ENCODE assay signal across 8 cellular contexts in genomic region chr16:30844671-30845449, GRCh38. TPM values are rescaled to one million over a fixed set of nuclear protein-coding genes. Genes with fewer than 3 reads are reported as not detected.
A peak's percentile ranks its signal among the peaks of the same experiment; 100 is the strongest.
DNase-seq lines count a peak whose midpoint lies in the region; ATAC-seq and TF ChIP-seq lines count a peak whose summit lies in the region.

No MANE protein-coding gene starts in this region.

- H3K4me1 Mint-ChIP-seq in GM23338: peaks cover 7% of the 10 kb centered on the region

- no peak overlapping the region for H3K27ac Mint-ChIP-seq in GM23338

- H3K9me3 Mint-ChIP-seq in GM23338: peaks cover 13% of the 10 kb centered on the region

- H2AFZ ChIP-seq in GM23338: peak overlapping the region; percentile 70

- no peaks in the 10 kb centered on the region for H3K9me2 ChIP-seq in GM23338 (ENCODE audit: insufficient read depth)

- no peak overlapping the region for H3K27ac ChIP-seq in GM23338 (ENCODE audit: low read depth)

- H3F3A ChIP-seq in GM23338 (replicated peaks; ENCODE audit: low read depth): 0 out of 2 replicates have a peak, but pooled peaks cover 3% of the 10 kb centered on the region

- peak; percentile 93 for ATAC-seq in GM23338
- no peak for ATAC-seq in GM18517 (IDR thresholded peaks at IDR 0.05; ENCODE audit: unreplicated experiment)

- H3K4me3 ChIP-seq in GM23338: no peak overlapping the region
- no peak overlapping the region for H3K4me3 ChIP-seq in skeletal muscle satellite cell (ENCODE audit: low read length)

- no peaks in the 10 kb centered on the region for H4K20me1 ChIP-seq in GM23338 (replicated peaks; ENCODE audit: insufficient read depth)

- no peak overlapping the region for H3K9ac ChIP-seq in skeletal muscle satellite cell (ENCODE audit: low read depth, low read length)

- no peaks in the 10 kb centered on the region for H3K4me1 ChIP-seq in GM23338 (ENCODE audit: insufficient read depth)
- peaks cover 6% of the 10 kb centered on the region for H3K4me1 ChIP-seq in skeletal muscle satellite cell (ENCODE audit: control insufficient read depth, insufficient read depth, low read length)

- peak; percentile 95 for TF ChIP-seq CTCF in GM23338 (conservative IDR thresholded peaks at IDR 0.05; ENCODE audit: low read depth in 2 of 2)

- H3K27me3 Mint-ChIP-seq in GM23338 (ENCODE audit: insufficient read depth, low read depth, poor library complexity): peaks cover 7% of the 10 kb centered on the region

- DNase-seq in C1 segment of cervical spinal cord (lab: John Stamatoyannopoulos, UW) (peak in 12 of 14 donors; percentile 5 to 60 (median 28)), GM23338 (ENCODE audit: low spot score) (peak; percentile 95), NCI-H2029 (lab: John Stamatoyannopoulos, UW) (peak; percentile 85), T-helper 9 cell (peak; percentile 77), astrocyte of the hippocampus (ENCODE audit: low read depth, low spot score) (peak; percentile 81), hypothalamus (lab: John Stamatoyannopoulos, UW) (peak in 34 of 51 donors; percentile 0 to 80 (median 28))

- H3K27me3 ChIP-seq in GM23338 (ENCODE audit: insufficient read depth): no peaks in the 10 kb centered on the region
- no peaks in the 10 kb centered on the region for H3K27me3 ChIP-seq in skeletal muscle satellite cell (ENCODE audit: control insufficient read depth, insufficient read depth, low read length)

- no peak overlapping the region; the same call in 2 of the 3 replicates for H3K4me3 Mint-ChIP-seq in GM23338

- no peaks in the 10 kb centered on the region for H3K79me2 ChIP-seq in GM23338 (replicated peaks; ENCODE audit: insufficient read depth)

- H3K36me3 ChIP-seq in GM23338 (ENCODE audit: insufficient read depth) (no peaks in the 10 kb centered on the region), skeletal muscle satellite cell (ENCODE audit: insufficient read depth, low read length) (no peaks in the 10 kb centered on the region)

- H3K4me2 ChIP-seq in GM23338 (no peak overlapping the region), skeletal muscle satellite cell (ENCODE audit: low read length) (peak overlapping the region; percentile 66)

- H3K9me3 ChIP-seq in skeletal muscle satellite cell (replicated peaks; ENCODE audit: low read length): no peaks in the 10 kb centered on the region

- H3K36me3 Mint-ChIP-seq in GM23338 (ENCODE audit: low read depth): peaks cover 2% of the 10 kb centered on the region; the same call in 1 of the 3 replicates

TF ChIP-seq in GM23338, 12 proteins besides CTCF, POLR2A, EP300 and RAD21 (continues in another document):
- no peak for TF ChIP-seq POLR2AphosphoS5 (IDR thresholded peaks at IDR 0.05; ENCODE audit: low read depth)
- TF ChIP-seq STAT1 (IDR thresholded peaks at IDR 0.05; ENCODE audit: unreplicated experiment): no peak
- TF ChIP-seq ZNF331 (CRISPR knock-in tag; IDR thresholded peaks at IDR 0.05; ENCODE audit: low read depth): no peak
- TF ChIP-seq JUNB (IDR thresholded peaks at IDR 0.05; ENCODE audit: unreplicated experiment): no peak
- no peak for TF ChIP-seq ETS1 (IDR thresholded peaks at IDR 0.05)
- TF ChIP-seq ZNF114 (CRISPR knock-in tag; IDR thresholded peaks at IDR 0.05): no peak
- TF ChIP-seq ZNF462 (CRISPR knock-in tag; IDR thresholded peaks at IDR 0.05): no peak
- TF ChIP-seq EZH2 (IDR thresholded peaks at IDR 0.05; ENCODE audit: low read depth, unreplicated experiment): no peak

RNA-seq across cellular contexts. Expression of gene BCL7C, which starts 49.0 kb away (rescaled TPM):
- 17.5 and 20.4 TPM in 2 replicates for total RNA-seq in GM23338 (2014; rRNA removed; shearing (Covaris generic))
- polyA plus RNA-seq in GM23338 (2016; fragmentation: Nextera tagmentation; extraction: Ambion mirVana): 21.8 and 22.1 TPM in 2 replicates
- total RNA-seq in skeletal muscle satellite cell (2012; rRNA removed): 40.3 and 42.8 TPM in 2 replicates

RNA-seq across cellular contexts. Expression of gene CTF1, which starts 51.6 kb away (rescaled TPM):
- 0.52 and 0.54 TPM in 2 replicates for total RNA-seq in GM23338 (2014; rRNA removed; shearing (Covaris generic))
- polyA plus RNA-seq in GM23338 (2016; fragmentation: Nextera tagmentation; extraction: Ambion mirVana): 0.24 and 0.43 TPM in 2 replicates
- total RNA-seq in skeletal muscle satellite cell (2012; rRNA removed): 0.87 and 1.3 TPM in 2 replicates

RNA-seq across cellular contexts. Expression of gene ZNF629, which starts 57.9 kb away (rescaled TPM):
- 18.5 and 20.3 TPM in 2 replicates for total RNA-seq in GM23338 (2014; rRNA removed; shearing (Covaris generic))
- 3.9 and 4.1 TPM in 2 replicates for polyA plus RNA-seq in GM23338 (2016; fragmentation: Nextera tagmentation; extraction: Ambion mirVana)
- 10.4 and 12.2 TPM in 2 replicates for total RNA-seq in skeletal muscle satellite cell (2012; rRNA removed)

Comparison
In these comparisons a context has a peak if more than half of its experiments do, and no peak if none do; other contexts are left out.
1. DNase-seq: peak in every context shown above with its lines; median percentile 95 in GM23338; 85 in NCI-H2029; 81 in astrocyte of the hippocampus; 77 in T-helper 9 cell; 28 in hypothalamus; 28 in C1 segment of cervical spinal cord.